ENCODE assay signal across 27 cellular contexts in the genomic region with DNA sequence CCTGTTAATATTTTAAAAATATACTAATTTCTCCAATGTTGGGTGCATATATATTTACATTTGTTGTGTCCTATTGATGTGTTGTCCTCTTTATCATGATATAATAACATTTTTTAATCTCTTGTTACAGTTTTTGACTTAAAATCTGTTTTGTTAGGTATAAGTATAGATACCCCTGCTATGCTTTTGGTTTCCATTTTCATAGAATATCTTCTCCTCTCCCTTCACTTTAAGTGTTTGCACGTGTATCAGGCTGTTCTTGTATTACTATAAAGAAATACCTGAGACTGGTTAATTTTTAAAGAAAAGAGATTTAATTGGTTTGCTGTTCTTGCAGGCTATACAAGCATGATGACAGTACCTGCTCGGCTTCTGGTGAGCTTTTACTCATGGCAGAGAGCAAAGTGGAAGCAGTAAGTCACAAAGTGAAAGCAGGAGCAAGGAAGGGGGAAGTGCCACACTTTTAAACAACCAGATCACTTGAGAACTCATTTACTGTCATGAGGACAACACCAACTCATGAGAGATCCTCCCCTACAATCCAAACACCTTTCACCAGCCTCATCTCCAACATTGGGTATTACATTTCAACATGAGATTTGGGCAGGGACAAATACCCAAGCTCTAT.
DNase-seq lines count a peak whose midpoint lies in the region; ATAC-seq and TF ChIP-seq lines count a peak whose summit lies in the region.
"Had no signal": no experiment of that assay in that cellular context is flagged by ENCODE, and none has a peak within 500 bp of the region (broad histone marks: within the 10 kb centered on the region; RNA-seq: fewer than 3 reads in every experiment).

No MANE protein-coding gene starts in this region.

- H3K27me3 ChIP-seq in MM.1S (replicated peaks; ENCODE audit: insufficient read depth, low read length): no peaks in the 10 kb centered on the region
- H3K27me3 ChIP-seq: heart right ventricle, Peyer's patch, suprapubic skin had no signal

- no peaks in the 10 kb centered on the region for H3K27me3 Mint-ChIP-seq in type B pancreatic cell
- H3K27me3 Mint-ChIP-seq: activated CD4-positive, alpha-beta T cell treated with anti-CD3 and anti-CD28 coated beads, Interleukin-2, amount 10 ng/mL, durations not matched to agents 24 days and 14 days; memory B cell had no signal

- no peak overlapping the region for H3K27ac Mint-ChIP-seq in type B pancreatic cell
- H3K27ac Mint-ChIP-seq: activated CD4-positive, alpha-beta T cell treated with anti-CD3 and anti-CD28 coated beads, Interleukin-2, amount 10 ng/mL, durations not matched to agents 24 days and 14 days; CD4-positive, alpha-beta memory T cell; memory B cell; natural killer cell had no signal

- ATAC-seq in GM18519 (IDR thresholded peaks at IDR 0.05; ENCODE audit: low FRiP score, unreplicated experiment): peak; percentile 59
- ATAC-seq in GM19452 (IDR thresholded peaks at IDR 0.05; ENCODE audit: unreplicated experiment): peak; percentile 86
- ATAC-seq in HG02623 (IDR thresholded peaks at IDR 0.05; ENCODE audit: unreplicated experiment): peak; percentile 63
- ATAC-seq: HCT116, heart right ventricle, natural killer cell had no signal

- H3K4me2 ChIP-seq in MM.1S (ENCODE audit: low read depth, low read length): peak overlapping the region; percentile 67; the same call in 1 of the 2 replicates

- H3K9me3 ChIP-seq in MM.1S (replicated peaks; ENCODE audit: insufficient read depth, low read length): no peaks in the 10 kb centered on the region

- H3K27ac ChIP-seq in MM.1S (ENCODE audit: low read length): no peak overlapping the region
- H3K27ac ChIP-seq: heart right ventricle, Peyer's patch, SK-N-MC, suprapubic skin had no signal

- H2AFZ ChIP-seq in MM.1S (ENCODE audit: low read length): peak overlapping the region; percentile 83

- H3K4me3 Mint-ChIP-seq in type B pancreatic cell: no peak overlapping the region
- H3K4me3 Mint-ChIP-seq: activated CD4-positive, alpha-beta T cell treated with anti-CD3 and anti-CD28 coated beads, Interleukin-2, amount 10 ng/mL, durations not matched to agents 24 days and 14 days; CD4-positive, alpha-beta memory T cell; memory B cell; natural killer cell had no signal

- peak overlapping the region; percentile 33 for H3K4me3 ChIP-seq in MM.1S (ENCODE audit: low read length)
- H3K4me3 ChIP-seq: heart right ventricle, Peyer's patch, SK-N-MC, suprapubic skin had no signal

- no peaks in the 10 kb centered on the region for H3K36me3 Mint-ChIP-seq in type B pancreatic cell
- H3K36me3 Mint-ChIP-seq: memory B cell had no signal

- H3K9me2 ChIP-seq in MM.1S (replicated peaks; ENCODE audit: insufficient read depth, low read length): no peaks in the 10 kb centered on the region

- no peak overlapping the region; the same call in 1 of the 2 replicates for H3K9ac ChIP-seq in MM.1S (ENCODE audit: low read length)

- peaks cover 12% of the 10 kb centered on the region for H3K9me3 Mint-ChIP-seq in type B pancreatic cell

- no peaks in the 10 kb centered on the region for H3K4me1 Mint-ChIP-seq in type B pancreatic cell (ENCODE audit: unreplicated experiment)
- H3K4me1 Mint-ChIP-seq: activated CD4-positive, alpha-beta T cell treated with anti-CD3 and anti-CD28 coated beads, Interleukin-2, amount 10 ng/mL, durations not matched to agents 24 days and 14 days; CD4-positive, alpha-beta memory T cell; memory B cell; natural killer cell had no signal

- TF ChIP-seq CTCF in MM.1S (IDR thresholded peaks at IDR 0.05; ENCODE audit: low read length) (no peak), type B pancreatic cell (conservative IDR thresholded peaks at IDR 0.05) (no peak)

- no peaks in the 10 kb centered on the region for H3K79me2 ChIP-seq in MM.1S (ENCODE audit: low read length)

- DNase-seq in MM.1S (peak; percentile 38), hepatic stellate cell (ENCODE audit: low spot score) (no peak), amniotic stem cell (lab: John Stamatoyannopoulos, UW) (no peak), type B pancreatic cell (ENCODE audit: extremely low spot score, unreplicated experiment) (no peak)
- no peak for DNase-seq in effector CD8-positive, alpha-beta T cell (lab: John Stamatoyannopoulos, UW)
- DNase-seq: activated CD4-positive, alpha-beta T cell treated with anti-CD3 and anti-CD28 coated beads, Interleukin-2, amount 10 ng/mL, durations not matched to agents 24 days and 14 days; activated naive CD4-positive, alpha-beta T cell; CD4-positive, alpha-beta memory T cell; DMS79 treated with DMSO at 0.1 percent for 48 hours; heart right ventricle; KG1; natural killer cell; NCI-H1092 treated with DMSO at 0.1 percent for 48 hours; NCI-H774; Peyer's patch; posterior cingulate gyrus; small intestine; stimulated activated CD4-positive, alpha-beta T cell treated with anti-CD3 and anti-CD28 coated beads, Interleukin-4, amount 100 ng/mL, for 4 hours; stimulated activated CD8-positive, alpha-beta memory T cell treated with anti-CD3 and anti-CD28 coated beads, Interleukin-4, amount 100 ng/mL, for 48 hours; T-helper 9 cell had no signal

- H3K36me3 ChIP-seq in MM.1S (replicated peaks; ENCODE audit: insufficient read depth, low read length): no peaks in the 10 kb centered on the region
- H3K36me3 ChIP-seq: heart right ventricle, Peyer's patch, suprapubic skin had no signal

- H4K20me1 ChIP-seq in MM.1S (ENCODE audit: insufficient read depth, low read length): no peaks in the 10 kb centered on the region

- no peaks in the 10 kb centered on the region for H3K4me1 ChIP-seq in MM.1S (ENCODE audit: low read length)
- H3K4me1 ChIP-seq: heart right ventricle, Peyer's patch, suprapubic skin had no signal

- H3F3A ChIP-seq in MM.1S (ENCODE audit: insufficient read depth, low read length): no peaks in the 10 kb centered on the region
